Comparison of ENCODE assay signal across 21 cellular contexts in genomic region chr3:74135808-74136207, GRCh38.
"Had no signal": no experiment of that assay in that cellular context is flagged by ENCODE, and none has a peak within 500 bp of the region (broad histone marks: within the 10 kb centered on the region; RNA-seq: fewer than 3 reads in every experiment).

No MANE protein-coding gene starts in this region.

- ATAC-seq: foreskin keratinocyte; gastrocnemius medialis; heart left ventricle; left colon; left lobe of liver; lower lobe of right lung; naive thymus-derived CD4-positive, alpha-beta T cell had no signal

- H3K27me3 ChIP-seq: dorsolateral prefrontal cortex, esophagus muscularis mucosa, foreskin keratinocyte, gastrocnemius medialis, heart left ventricle, hepatocyte had no signal

- DNase-seq: dermis blood vessel endothelial cell; dorsolateral prefrontal cortex; effector CD4-positive, alpha-beta T cell; effector memory CD4-positive, alpha-beta T cell; foreskin keratinocyte; gastrocnemius medialis; hypothalamus; immature natural killer cell; islet precursor cell; left colon; lower lobe of right lung; mesendoderm; midbrain; naive thymus-derived CD4-positive, alpha-beta T cell had no signal

- H2AFZ ChIP-seq: hepatocyte had no signal

- FAIRE-seq: colon, endothelial cell of umbilical vein had no signal

- H3K27ac ChIP-seq: coronary artery, dorsolateral prefrontal cortex, esophagus muscularis mucosa, foreskin keratinocyte, gastrocnemius medialis, heart left ventricle, hepatocyte, lower lobe of right lung had no signal

- H3K36me3 ChIP-seq: esophagus muscularis mucosa, gastrocnemius medialis, heart left ventricle, lower lobe of right lung had no signal

- H3K4me2 ChIP-seq: hepatocyte had no signal

- H3K9me3 ChIP-seq: esophagus muscularis mucosa, gastrocnemius medialis, lower lobe of right lung had no signal

- H3K4me1 ChIP-seq: esophagus muscularis mucosa, foreskin keratinocyte, gastrocnemius medialis, heart left ventricle, lower lobe of right lung had no signal

- H3K4me3 ChIP-seq: coronary artery, dorsolateral prefrontal cortex, esophagus muscularis mucosa, gastrocnemius medialis, heart left ventricle, hepatocyte, lower lobe of right lung had no signal
